21 cellular contexts compared by ENCODE assay signal in the genomic region with DNA sequence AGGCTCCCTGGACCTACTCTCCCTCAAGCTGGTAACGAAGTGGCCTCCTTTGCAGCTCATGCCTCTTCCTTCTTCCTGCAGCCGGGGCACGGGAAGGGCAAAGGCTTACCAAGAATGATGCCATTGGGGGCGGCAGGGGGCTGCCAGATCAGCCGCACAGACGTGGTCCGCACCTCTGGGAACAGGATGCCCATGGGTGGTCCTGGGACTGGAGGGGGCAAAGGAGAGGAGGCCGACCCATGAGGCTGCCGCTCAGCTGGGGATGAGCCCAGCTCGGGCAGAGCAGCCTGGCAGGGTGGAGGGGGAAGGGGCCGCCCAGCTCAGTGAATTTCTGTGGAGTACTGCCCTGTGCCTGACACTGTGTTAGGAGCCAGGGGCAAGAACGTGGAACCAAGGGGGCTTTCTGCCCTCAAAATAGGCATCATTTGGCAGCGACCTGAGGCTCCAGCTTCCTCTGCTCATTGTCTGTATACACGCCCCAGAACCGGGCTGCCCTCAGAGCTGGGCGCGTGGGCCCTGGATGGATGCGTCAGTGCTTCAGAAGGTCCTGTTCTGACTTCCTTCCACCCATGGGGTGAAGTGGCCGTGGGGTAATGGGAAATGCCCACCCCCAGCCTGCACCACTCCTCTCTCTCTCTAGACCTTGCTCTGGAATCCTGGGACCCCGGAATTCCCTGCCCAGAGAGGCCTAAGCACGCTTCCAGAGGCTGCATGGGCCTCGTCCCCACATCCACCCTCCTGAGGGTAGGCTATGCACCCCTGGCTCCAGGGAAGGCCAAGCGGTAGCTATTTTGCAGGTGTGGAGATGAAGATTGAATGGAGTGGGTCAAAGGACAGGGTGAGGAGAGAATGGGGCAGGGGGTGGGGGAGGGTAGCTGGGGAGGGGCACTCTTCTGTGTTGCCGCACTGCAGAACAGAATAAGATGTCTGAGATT.
"Had no signal": no experiment of that assay in that cellular context is flagged by ENCODE, and none has a peak within 500 bp of the region (broad histone marks: within the 10 kb centered on the region; RNA-seq: fewer than 3 reads in every experiment).

No MANE protein-coding gene starts in this region.

- H3K4me3 Mint-ChIP-seq: effector memory CD8-positive, alpha-beta T cell; nephron progenitor cell; stimulated activated memory B cell treated with anti-CD40 and anti-IgM and Interleukin-4, amounts not matched to agents 10 μg/mL and 1 μg/mL and 100 μg/mL, for 72 hours; stimulated activated naive CD8-positive, alpha-beta T cell treated with anti-CD3 and anti-CD28 coated beads, Interleukin-15, Interleukin-2, amounts not matched to agents 100 ng/mL and 50 ng/mL, for 24 hours had no signal

- H3K27ac ChIP-seq: hepatocyte, left lung, pancreas, right atrium auricular region, thoracic aorta, tibial nerve, upper lobe of left lung, uterus had no signal

- H2AFZ ChIP-seq: hepatocyte had no signal

- H3K4me1 Mint-ChIP-seq: naive thymus-derived CD8-positive, alpha-beta T cell; stimulated activated memory B cell treated with anti-CD40 and anti-IgM and Interleukin-4, amounts not matched to agents 10 μg/mL and 1 μg/mL and 100 μg/mL, for 72 hours had no signal

- H3K4me2 ChIP-seq: hepatocyte had no signal

- H3K9me3 Mint-ChIP-seq: effector memory CD8-positive, alpha-beta T cell; naive thymus-derived CD8-positive, alpha-beta T cell; nephron progenitor cell; stimulated activated memory B cell treated with anti-CD40 and anti-IgM and Interleukin-4, amounts not matched to agents 10 μg/mL and 1 μg/mL and 100 μg/mL, for 72 hours; stimulated activated naive CD8-positive, alpha-beta T cell treated with anti-CD3 and anti-CD28 coated beads, Interleukin-15, Interleukin-2, amounts not matched to agents 100 ng/mL and 50 ng/mL, for 24 hours had no signal

- H3K27me3 ChIP-seq: hepatocyte, left lung, pancreas, right atrium auricular region, tibial nerve, upper lobe of left lung, uterus had no signal

- FAIRE-seq: frontal cortex, pancreas had no signal

- H3K4me1 ChIP-seq: left lung, pancreas, right atrium auricular region, tibial nerve, upper lobe of left lung, uterus had no signal

- H3K4me3 ChIP-seq: hepatocyte, left lung, pancreas, right atrium auricular region, thoracic aorta, tibial nerve, upper lobe of left lung, uterus had no signal

- H3K27me3 Mint-ChIP-seq: naive thymus-derived CD8-positive, alpha-beta T cell; progenitor cell of endocrine pancreas; stimulated activated memory B cell treated with anti-CD40 and anti-IgM and Interleukin-4, amounts not matched to agents 10 μg/mL and 1 μg/mL and 100 μg/mL, for 72 hours; stimulated activated naive CD8-positive, alpha-beta T cell treated with anti-CD3 and anti-CD28 coated beads, Interleukin-15, Interleukin-2, amounts not matched to agents 100 ng/mL and 50 ng/mL, for 24 hours had no signal

- H3K9me3 ChIP-seq: left lung, pancreas, right atrium auricular region, thoracic aorta, tibial nerve, upper lobe of left lung, uterus had no signal

- H3K36me3 Mint-ChIP-seq: stimulated activated memory B cell treated with anti-CD40 and anti-IgM and Interleukin-4, amounts not matched to agents 10 μg/mL and 1 μg/mL and 100 μg/mL, for 72 hours had no signal

- H3K27ac Mint-ChIP-seq: effector memory CD8-positive, alpha-beta T cell; nephron progenitor cell; progenitor cell of endocrine pancreas; stimulated activated memory B cell treated with anti-CD40 and anti-IgM and Interleukin-4, amounts not matched to agents 10 μg/mL and 1 μg/mL and 100 μg/mL, for 72 hours; stimulated activated naive CD8-positive, alpha-beta T cell treated with anti-CD3 and anti-CD28 coated beads, Interleukin-15, Interleukin-2, amounts not matched to agents 100 ng/mL and 50 ng/mL, for 24 hours had no signal

- DNase-seq: cortex of kidney; effector memory CD8-positive, alpha-beta T cell; head of caudate nucleus; left cardiac atrium; mammary epithelial cell; naive thymus-derived CD8-positive, alpha-beta T cell; nephron progenitor cell; occipital lobe; stimulated activated CD4-positive, alpha-beta T cell treated with anti-CD3 and anti-CD28 coated beads, Interleukin-4, amount 100 ng/mL, for 4 hours; upper lobe of left lung; uterus had no signal

- H3K79me2 ChIP-seq: hepatocyte had no signal

- H3K36me3 ChIP-seq: left lung, pancreas, right atrium auricular region, thoracic aorta, upper lobe of left lung, uterus had no signal
